Comparison of ENCODE assay signal across 1 cellular context in the genomic region with DNA sequence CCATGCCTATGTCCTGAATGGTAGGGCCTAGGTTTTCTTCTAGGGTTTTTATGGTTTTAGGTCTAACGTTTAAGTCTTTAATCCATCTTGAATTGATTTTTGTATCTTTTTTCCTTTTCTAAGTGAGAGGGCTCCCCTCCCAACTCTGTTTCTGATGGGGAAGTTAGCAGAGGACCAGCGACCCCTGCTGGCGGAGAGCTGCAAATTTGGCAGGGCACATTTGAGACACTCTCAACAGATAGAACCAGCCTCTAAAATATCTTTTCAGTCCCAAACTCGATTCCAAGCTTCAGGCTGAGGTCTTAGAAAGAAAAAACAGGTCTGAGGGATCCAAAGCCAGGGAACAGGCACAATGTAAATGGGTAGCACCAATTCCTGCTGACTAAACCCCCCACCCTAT.
TF ChIP-seq lines count a peak whose summit lies in the region.

No MANE protein-coding gene starts in this region.

TF ChIP-seq in HepG2, 621 proteins besides CTCF, POLR2A, EP300 and RAD21 (continued from another document):
- TF ChIP-seq, protein P1, sequence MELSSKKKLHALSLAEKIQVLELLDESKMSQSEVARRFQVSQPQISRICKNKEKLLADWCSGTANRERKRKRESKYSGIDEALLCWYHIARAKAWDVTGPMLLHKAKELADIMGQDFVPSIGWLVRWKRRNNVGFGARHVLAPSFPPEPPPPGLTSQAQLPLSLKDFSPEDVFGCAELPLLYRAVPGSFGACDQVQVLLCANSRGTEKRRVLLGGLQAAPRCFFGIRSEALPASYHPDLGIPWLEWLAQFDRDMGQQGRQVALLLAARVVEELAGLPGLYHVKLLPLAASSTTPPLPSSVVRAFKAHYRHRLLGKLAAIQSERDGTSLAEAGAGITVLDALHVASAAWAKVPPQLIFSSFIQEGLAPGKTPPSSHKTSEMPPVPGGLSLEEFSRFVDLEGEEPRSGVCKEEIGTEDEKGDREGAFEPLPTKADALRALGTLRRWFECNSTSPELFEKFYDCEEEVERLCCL (CRISPR knock-in tag; IDR thresholded peaks at IDR 0.05; ENCODE audit: borderline replicate concordance), result no peak
- 0 out of 2 replicates have a peak, but pooled peaks have one; percentile 22 for TF ChIP-seq ZNF614 (CRISPR knock-in tag; IDR thresholded peaks at IDR 0.05; ENCODE audit: borderline replicate concordance)
